In genomic region chr5:69252437-69252836, GRCh38 we compare ENCODE assay signal across 15 cellular contexts. TPM values are rescaled to one million over a fixed set of nuclear protein-coding genes. Genes with fewer than 3 reads are reported as not detected.
DNase-seq lines count a peak whose midpoint lies in the region; ATAC-seq, FAIRE-seq and TF ChIP-seq lines count a peak whose summit lies in the region.
"Had no signal": no experiment of that assay in that cellular context is flagged by ENCODE, and none has a peak within 500 bp of the region (broad histone marks: within the 10 kb centered on the region; RNA-seq: fewer than 3 reads in every experiment).

No MANE protein-coding gene starts in this region.

- H3K9me2 ChIP-seq in GM23248 (ENCODE audit: insufficient read depth), result no peaks in the 10 kb centered on the region

- intact Hi-C loops in left lung (cut with DNase I), result no loop called here
- intact Hi-C loops in upper lobe of right lung (cut with DNase I), result no loop called here

- H3K36me3 ChIP-seq in HEK293 (ENCODE audit: control insufficient read depth in 2 of 2, insufficient read depth in 1 of 2, low read length in 2 of 2), result peaks cover 13 to 19% of the 10 kb centered on the region in 2 experiments; a peak in 2 of 3 replicates
- peaks cover 0 to 26% of the 10 kb centered on the region in 2 donors for H3K36me3 ChIP-seq in left lung
- H3K36me3 ChIP-seq in upper lobe of right lung, result peaks cover 24% of the 10 kb centered on the region
- H3K36me3 ChIP-seq in GM23248 (ENCODE audit: low read depth), result peaks cover 14% of the 10 kb centered on the region; the same call in 1 of the 2 replicates

- peak; percentile 62 for ATAC-seq in left lung
- peak; percentile 79 for ATAC-seq in upper lobe of right lung
- ATAC-seq: A549; CD8-positive, alpha-beta T cell; K562 had no signal

- no peak for DNase-seq in left lung
- DNase-seq in upper lobe of right lung, result no peak
- DNase-seq in effector CD8-positive, alpha-beta T cell (lab: John Stamatoyannopoulos, UW), result no peak
- DNase-seq in GM23248, result no peak
- DNase-seq: CD8-positive, alpha-beta T cell; COR-L47; DMS153; GOT3; H9 had no signal

- H3K9ac ChIP-seq in GM23248, result no peak overlapping the region

- H3K4me3 ChIP-seq in HEK293 (ENCODE audit: low read depth, low read length), result no peak overlapping the region
- no peak overlapping the region for H3K4me3 ChIP-seq in left lung
- H3K4me3 ChIP-seq in upper lobe of right lung, result no peak overlapping the region
- no peak overlapping the region for H3K4me3 ChIP-seq in GM23248
- H3K4me3 ChIP-seq: A549, K562 had no signal

- H3K4me1 ChIP-seq in HEK293 (ENCODE audit: control insufficient read depth, insufficient read depth, low read length), result no peaks in the 10 kb centered on the region
- no peaks in the 10 kb centered on the region for H3K4me1 ChIP-seq in left lung
- H3K4me1 ChIP-seq in upper lobe of right lung, result no peaks in the 10 kb centered on the region
- H3K4me1 ChIP-seq in GM23248 (ENCODE audit: insufficient read depth), result no peaks in the 10 kb centered on the region

- CTCF ChIA-PET in HEK293 (lab: Yijun Ruan, JAX), result no interaction called here

- no peaks in the 10 kb centered on the region for H3K27me3 ChIP-seq in left lung
- no peaks in the 10 kb centered on the region for H3K27me3 ChIP-seq in upper lobe of right lung
- no peaks in the 10 kb centered on the region for H3K27me3 ChIP-seq in GM23248 (replicated peaks; ENCODE audit: insufficient read depth)

- H3K27ac ChIP-seq in HEK293 (ENCODE audit: extremely low read depth, low read depth, low read length), result no peak overlapping the region
- no peak overlapping the region for H3K27ac ChIP-seq in left lung
- H3K27ac ChIP-seq in upper lobe of right lung, result no peak overlapping the region
- no peak overlapping the region for H3K27ac ChIP-seq in GM23248

- WGBS in GM23248 (ENCODE audit: low coverage in 1 of 2, low lambda C conversion rate in 2 of 2, missing lambda C conversion rate in 2 of 2), 2 experiments, result 90 to 94% methylated on average over 3 of the region's 3 CpGs

- no peak overlapping the region for H3K4me2 ChIP-seq in GM23248 (ENCODE audit: unreplicated experiment)
- H3K4me2 ChIP-seq: A549 had no signal

- POLR2A ChIA-PET in HEK293 (lab: Yijun Ruan, JAX), result no interaction called here

- peaks cover 95% of the 10 kb centered on the region for H3K79me2 ChIP-seq in GM23248 (ENCODE audit: insufficient read depth)

- no peaks in the 10 kb centered on the region for H3F3A ChIP-seq in GM23248 (ENCODE audit: insufficient read depth)

- no peaks in the 10 kb centered on the region for H3K9me3 ChIP-seq in HEK293 (ENCODE audit: control insufficient read depth, insufficient read depth, low read depth, low read length)
- H3K9me3 ChIP-seq in left lung, result peaks cover 3 to 4% of the 10 kb centered on the region in 2 donors
- peaks cover 9% of the 10 kb centered on the region for H3K9me3 ChIP-seq in upper lobe of right lung
- no peaks in the 10 kb centered on the region for H3K9me3 ChIP-seq in GM23248 (ENCODE audit: low read depth)
- H3K9me3 ChIP-seq: A549 had no signal

- no peak overlapping the region for H2AFZ ChIP-seq in GM23248

- peak; percentile 27 for FAIRE-seq in G401.6 (lab: Jason Lieb, UNC)
- FAIRE-seq: A549, D721Med, HTR-8/SVneo had no signal

- in situ Hi-C loops in GM23248 (cut with MboI), result no loop called here

- TF ChIP-seq CTCF in HEK293 (tag by site-specific recombination; IDR thresholded peaks at IDR 0.05), result no peak
- no peak for TF ChIP-seq CTCF in left lung (IDR thresholded peaks at IDR 0.05)
- TF ChIP-seq CTCF in upper lobe of right lung (IDR thresholded peaks at IDR 0.05), result no peak

- no peaks in the 10 kb centered on the region for H4K20me1 ChIP-seq in GM23248 (ENCODE audit: insufficient read depth)

TF ChIP-seq in HEK293, 187 proteins besides CTCF, POLR2A, EP300 and RAD21:
- TF ChIP-seq ZNF621 (tag by site-specific recombination; IDR thresholded peaks at IDR 0.05), result no peak
- peak; percentile 53; the same call in 1 of the 2 replicates for TF ChIP-seq ZNF362 (tag by site-specific recombination; IDR thresholded peaks at IDR 0.05)
- TF ChIP-seq PRDM4 (tag by site-specific recombination; IDR thresholded peaks at IDR 0.05), result no peak
- TF ChIP-seq ZNF175 (tag by site-specific recombination; IDR thresholded peaks at IDR 0.05), result no peak

RNA-seq across cellular contexts. Expression of gene CDK7, which starts 17.8 kb away (rescaled TPM):
- total RNA-seq in left lung (10 to 100 TPM; 15.9 to 22.8 TPM), upper lobe of right lung (21.9 TPM)
- total RNA-seq in GM23248 (2014; rRNA removed; shearing (Covaris generic)), result 48.9 and 60.4 TPM in 2 replicates
- 55.7 and 58.9 TPM in 2 replicates for polyA plus RNA-seq in GM23248 (2016; fragmentation: Nextera tagmentation; extraction: Ambion mirVana)
